10 cellular contexts compared by ENCODE assay signal in genomic region chr5:73446631-73447233, GRCh38. TPM values are rescaled to one million over a fixed set of nuclear protein-coding genes. Genes with fewer than 3 reads are reported as not detected.
DNase-seq lines count a peak whose midpoint lies in the region; ATAC-seq, FAIRE-seq and TF ChIP-seq lines count a peak whose summit lies in the region.
"Had no signal": no experiment of that assay in that cellular context is flagged by ENCODE, and none has a peak within 500 bp of the region (broad histone marks: within the 10 kb centered on the region; RNA-seq: fewer than 3 reads in every experiment).

No MANE protein-coding gene starts in this region.

- POLR2A ChIA-PET in endothelial cell of umbilical vein (lab: Charles Lee) = no interaction called here

- no peak for FAIRE-seq in endothelial cell of umbilical vein (lab: Jason Lieb, UNC)

- no peak for ATAC-seq in GM21390 (IDR thresholded peaks at IDR 0.05; ENCODE audit: unreplicated experiment)

- no peak overlapping the region for H3K27ac ChIP-seq in endothelial cell of umbilical vein (ENCODE audit: insufficient read depth, low read depth, low read length)

- H3K27me3 ChIP-seq in endothelial cell of umbilical vein (ENCODE audit: control insufficient read depth in 2 of 2, insufficient read depth in 2 of 2, low read length in 2 of 2) (peaks cover 69 to 88% of the 10 kb centered on the region in 2 experiments), skeletal muscle satellite cell (ENCODE audit: control insufficient read depth, insufficient read depth, low read length) (peaks cover 25% of the 10 kb centered on the region)

- H3K9me3 ChIP-seq in endothelial cell of umbilical vein (replicated peaks; ENCODE audit: control insufficient read depth, insufficient read depth, low read length) (no peaks in the 10 kb centered on the region), skeletal muscle satellite cell (replicated peaks; ENCODE audit: low read length) (no peaks in the 10 kb centered on the region)

- intact Hi-C loops in endothelial cell of umbilical vein (cut with micrococcal nuclease) = no loop called here

- no peaks in the 10 kb centered on the region for H4K20me1 ChIP-seq in endothelial cell of umbilical vein (replicated peaks; ENCODE audit: control insufficient read depth, extremely low read depth, insufficient read depth, low read length)

- no peak for TF ChIP-seq CTCF in endothelial cell of umbilical vein (IDR thresholded peaks at IDR 0.05; ENCODE audit: extremely low read depth in 1 of 2, insufficient read depth in 1 of 2, low read depth in 1 of 2, low read length in 2 of 2)

- H3K4me1 ChIP-seq in endothelial cell of umbilical vein (ENCODE audit: control insufficient read depth, extremely low read depth, insufficient read depth, low read length) (peaks cover 7% of the 10 kb centered on the region), skeletal muscle satellite cell (ENCODE audit: control insufficient read depth, insufficient read depth, low read length) (peaks cover 10% of the 10 kb centered on the region)

- peak; percentile 7 for DNase-seq in NCI-H510A treated with DMSO at 0.1 percent for 48 hours (lab: John Stamatoyannopoulos, UW)
- DNase-seq in NCI-H510A (lab: John Stamatoyannopoulos, UW) = no peak
- peak; percentile 32 for DNase-seq in RKO (ENCODE audit: low spot score)
- DNase-seq in endothelial cell of umbilical vein (ENCODE audit: low read depth, low spot score) = no peak
- DNase-seq in NCI-H345 treated with DMSO at 0.1 percent for 48 hours (lab: John Stamatoyannopoulos, UW; ENCODE audit: unreplicated experiment) = no peak
- DNase-seq in NCI-H1930 (lab: John Stamatoyannopoulos, UW) = no peak
- DNase-seq: DMS79 treated with DMSO at 0.1 percent for 48 hours had no signal

- H3K4me3 ChIP-seq in endothelial cell of umbilical vein (replicated peaks in 1 of 3; ENCODE audit: insufficient read depth in 1 of 3, low read depth in 1 of 3, low read length in 3 of 3) (no peak overlapping the region), skeletal muscle satellite cell (ENCODE audit: low read length) (peak overlapping the region; percentile 80)

- no peaks in the 10 kb centered on the region for H3K79me2 ChIP-seq in endothelial cell of umbilical vein (ENCODE audit: control insufficient read depth, insufficient read depth, low read length)

- dilution Hi-C loops in endothelial cell of umbilical vein (cut with MboI; ENCODE audit: extremely low pct_ligation_motif_present, low sequenced_read_pairs) = no loop called here

- CTCF ChIA-PET in endothelial cell of umbilical vein (lab: Charles Lee) = interaction anchor here (1.1 to 5.4 kb wide), 3 partner anchors 27 to 230 kb away, joined by 3 to 277 read pairs (median 5); no protein-coding TSS in a partner anchor

- BruUV-seq in endothelial cell of umbilical vein (replicated peaks; lab: Mats Ljungman, UMichigan) = no TSS peak

- H3K9me1 ChIP-seq in endothelial cell of umbilical vein (replicated peaks; ENCODE audit: control insufficient read depth, extremely low read depth, insufficient read depth, low read length) = no peaks in the 10 kb centered on the region

- no peak overlapping the region for H3K9ac ChIP-seq in endothelial cell of umbilical vein (replicated peaks; ENCODE audit: extremely low read depth, insufficient read depth, low read length)
- peak overlapping the region; percentile 87 for H3K9ac ChIP-seq in skeletal muscle satellite cell (ENCODE audit: low read depth, low read length)

- H2AFZ ChIP-seq in endothelial cell of umbilical vein (ENCODE audit: low read depth, low read length) = peak overlapping the region; percentile 47

- no peaks in the 10 kb centered on the region for H3K36me3 ChIP-seq in endothelial cell of umbilical vein (ENCODE audit: control insufficient read depth in 2 of 2, extremely low read depth in 1 of 2, insufficient read depth in 2 of 2, low read length in 2 of 2)
- H3K36me3 ChIP-seq in skeletal muscle satellite cell (ENCODE audit: insufficient read depth, low read length) = peaks cover 4% of the 10 kb centered on the region

- peak overlapping the region; percentile 29 for H3K4me2 ChIP-seq in endothelial cell of umbilical vein (ENCODE audit: insufficient read depth, low read length)
- peak overlapping the region; percentile 86 for H3K4me2 ChIP-seq in skeletal muscle satellite cell (ENCODE audit: low read length)

- TF ChIP-seq POLR2A in endothelial cell of umbilical vein (IDR thresholded peaks at IDR 0.05; ENCODE audit: low read depth, low read length) = no peak

TF ChIP-seq in endothelial cell of umbilical vein, 7 proteins besides CTCF, POLR2A, EP300 and RAD21:
- TF ChIP-seq EZH2 (IDR thresholded peaks at IDR 0.05; ENCODE audit: borderline replicate concordance, low read depth, low read length, severe bottlenecking) (peak; percentile 95), GATA2 (IDR thresholded peaks at IDR 0.05; ENCODE audit: insufficient read depth, insufficient read length, low read depth, low read length) (no peak)

RNA-seq across cellular contexts. Expression of gene FOXD1, which starts 1.8 kb away (rescaled TPM):
- 0.14 and 0.20 TPM in 2 replicates for total RNA-seq in endothelial cell of umbilical vein
- 0.06 TPM in 1 of 2 replicates, not detected in the other for polyA plus RNA-seq in endothelial cell of umbilical vein
- not detected in 2 replicates for polyA plus RNA-seq in endothelial cell of umbilical vein (2011; cell fraction: cytosol; rRNA removed)
- polyA plus RNA-seq in endothelial cell of umbilical vein (2011; cell fraction: nucleus; rRNA removed) = not detected in 2 replicates
- not detected in 2 replicates for polyA plus RNA-seq in endothelial cell of umbilical vein (2012)
- not detected in 2 replicates for polyA minus RNA-seq in endothelial cell of umbilical vein
- not detected for polyA minus RNA-seq in endothelial cell of umbilical vein (2011; cell fraction: cytosol; rRNA and poly(A)+ RNA removed)
- not detected in 2 replicates for polyA minus RNA-seq in endothelial cell of umbilical vein (2011; cell fraction: nucleus; rRNA and poly(A)+ RNA removed)
- total RNA-seq in skeletal muscle satellite cell (2012; rRNA removed) = 9.0 and 9.6 TPM in 2 replicates
- total RNA-seq: lung microvascular endothelial cell had no signal

RNA-seq across cellular contexts. Expression of gene BTF3, which starts 51.5 kb away (rescaled TPM):
- 632 and 637 TPM in 2 replicates for total RNA-seq in endothelial cell of umbilical vein
- 220 and 325 TPM in 2 replicates for polyA plus RNA-seq in endothelial cell of umbilical vein
- polyA plus RNA-seq in endothelial cell of umbilical vein (2011; cell fraction: cytosol; rRNA removed) = 503 and 568 TPM in 2 replicates
- 168 and 211 TPM in 2 replicates for polyA plus RNA-seq in endothelial cell of umbilical vein (2011; cell fraction: nucleus; rRNA removed)
- 726 and 859 TPM in 2 replicates for polyA plus RNA-seq in endothelial cell of umbilical vein (2012)
- 207 and 247 TPM in 2 replicates for polyA minus RNA-seq in endothelial cell of umbilical vein
- 397 TPM for polyA minus RNA-seq in endothelial cell of umbilical vein (2011; cell fraction: cytosol; rRNA and poly(A)+ RNA removed)
- 61.1 and 66.3 TPM in 2 replicates for polyA minus RNA-seq in endothelial cell of umbilical vein (2011; cell fraction: nucleus; rRNA and poly(A)+ RNA removed)
- total RNA-seq in skeletal muscle satellite cell (2012; rRNA removed) = 358 and 457 TPM in 2 replicates

Comparison
In these comparisons a context has a peak if more than half of its experiments do, and no peak if none do; other contexts are left out.
1. DNase-seq: peak in NCI-H510A treated with DMSO at 0.1 percent for 48 hours (single experiment) and RKO (single experiment); none in NCI-H510A (single experiment), endothelial cell of umbilical vein (single experiment), NCI-H345 treated with DMSO at 0.1 percent for 48 hours (single experiment) and NCI-H1930 (0 of 2).